Comparison of ENCODE assay signal across 19 cellular contexts in the genomic region with DNA sequence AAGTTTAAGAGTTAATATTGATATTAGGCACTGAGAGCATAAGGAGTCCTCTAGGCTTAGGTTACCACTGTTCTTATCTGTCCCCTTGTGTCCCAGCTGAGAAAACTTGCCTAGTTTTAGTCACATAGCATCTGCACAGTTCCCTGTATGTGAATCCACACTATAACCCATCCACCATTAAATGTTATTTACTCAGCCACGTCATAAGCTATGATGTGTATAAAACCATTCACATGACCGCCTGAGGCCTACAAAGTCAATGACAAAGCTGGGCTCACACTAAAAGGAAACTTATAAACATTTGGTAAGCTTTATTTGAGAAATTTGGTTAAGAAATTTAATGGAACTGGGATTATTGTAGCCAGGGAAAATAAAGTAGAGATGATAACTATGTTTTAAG.
DNase-seq lines count a peak whose midpoint lies in the region; ATAC-seq lines count a peak whose summit lies in the region.
"Had no signal": no experiment of that assay in that cellular context is flagged by ENCODE, and none has a peak within 500 bp of the region (broad histone marks: within the 10 kb centered on the region; RNA-seq: fewer than 3 reads in every experiment).

No MANE protein-coding gene starts in this region.

- peak; percentile 69 for DNase-seq in DMS53 treated with DMSO at 0.1 percent for 48 hours (lab: John Stamatoyannopoulos, UW; ENCODE audit: unreplicated experiment)
- DNase-seq in NCI-H69 (lab: John Stamatoyannopoulos, UW) = peak; percentile 12
- DNase-seq in T1000 (lab: John Stamatoyannopoulos, UW) = peak; percentile 8
- DNase-seq in foreskin melanocyte = peak; percentile 14
- DNase-seq in NCI-H146 (lab: John Stamatoyannopoulos, UW) = no peak
- no peak for DNase-seq in activated CD4-positive, alpha-beta T cell treated with anti-CD3 and anti-CD28 coated beads for 1 hour
- DNase-seq: BE2C; C1 segment of cervical spinal cord; CD4-positive, CD25-positive, alpha-beta regulatory T cell; CD8-positive, alpha-beta memory T cell; COR-L47; DMS 273 treated with DMSO at 0.1 percent for 48 hours; DMS79; GDM1; H7; HFFc6 had no signal

- ATAC-seq in HG03520 (IDR thresholded peaks at IDR 0.05; ENCODE audit: unreplicated experiment) = no peak
- ATAC-seq: GM23338, HCT116 had no signal

Comparison
In these comparisons a context has a peak if more than half of its experiments do, and no peak if none do; other contexts are left out.
1. DNase-seq: peak in DMS53 treated with DMSO at 0.1 percent for 48 hours (single experiment), NCI-H69 (single experiment), T1000 (single experiment) and foreskin melanocyte (single experiment); none in NCI-H146 (single experiment) and activated CD4-positive, alpha-beta T cell treated with anti-CD3 and anti-CD28 coated beads for 1 hour (single experiment).